ENCODE assay signal across 13 cellular contexts in the genomic region with DNA sequence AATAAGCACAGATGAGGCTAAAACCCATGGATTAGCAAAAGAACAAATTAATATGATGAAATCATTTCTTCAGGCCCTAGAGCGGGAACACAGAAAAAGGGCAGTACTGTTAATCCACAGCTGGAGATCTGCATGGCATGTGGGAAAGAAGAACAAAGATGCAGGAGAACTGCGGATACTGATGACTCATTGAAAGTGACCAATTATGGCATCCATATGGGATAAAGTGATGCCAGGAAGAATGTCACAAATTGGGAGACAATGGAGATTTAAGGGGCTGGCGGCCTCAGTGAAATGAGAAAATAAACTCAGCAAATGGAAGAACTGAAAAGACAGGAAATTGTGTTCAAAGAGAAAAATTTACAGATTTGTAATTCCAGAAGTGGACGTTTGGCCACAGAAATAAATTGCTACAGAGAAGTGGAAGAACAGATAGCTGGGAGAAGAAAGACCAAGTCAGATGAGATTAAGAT. TPM values are rescaled to one million over a fixed set of nuclear protein-coding genes. Genes with fewer than 3 reads are reported as not detected.
DNase-seq lines count a peak whose midpoint lies in the region; ATAC-seq, FAIRE-seq and TF ChIP-seq lines count a peak whose summit lies in the region.
"Had no signal": no experiment of that assay in that cellular context is flagged by ENCODE, and none has a peak within 500 bp of the region (broad histone marks: within the 10 kb centered on the region; RNA-seq: fewer than 3 reads in every experiment).

No MANE protein-coding gene starts in this region.

- FAIRE-seq in HepG2 (lab: Jason Lieb, UNC) = no peak
- FAIRE-seq: K562 had no signal

- no peak for TF ChIP-seq CTCF in HepG2 (CRISPR knock-in tag; IDR thresholded peaks at IDR 0.05)
- TF ChIP-seq CTCF in right lobe of liver (IDR thresholded peaks at IDR 0.05) = no peak
- TF ChIP-seq CTCF in hepatocyte (IDR thresholded peaks at IDR 0.05; ENCODE audit: poor library complexity) = no peak
- TF ChIP-seq CTCF in psoas muscle (IDR thresholded peaks at IDR 0.05) = no peak

- H3K27me3 ChIP-seq in HepG2 (ENCODE audit: control insufficient read depth in 1 of 2, insufficient read depth in 2 of 2, low read length in 2 of 2) = no peaks in the 10 kb centered on the region
- H3K27me3 ChIP-seq in right lobe of liver = no peaks in the 10 kb centered on the region
- H3K27me3 ChIP-seq in hepatocyte = no peaks in the 10 kb centered on the region
- H3K27me3 ChIP-seq in psoas muscle (ENCODE audit: insufficient read depth in 3 of 3, low read length in 2 of 3) = no peaks in the 10 kb centered on the region
- H3K27me3 ChIP-seq: cardiac muscle cell, heart right ventricle had no signal

- no peaks in the 10 kb centered on the region for H3K9me2 ChIP-seq in hepatocyte (replicated peaks; ENCODE audit: insufficient read depth)

- H3K9me3 ChIP-seq in HepG2 (ENCODE audit: low read length) (no peaks in the 10 kb centered on the region), right lobe of liver (no peaks in the 10 kb centered on the region), hepatocyte (ENCODE audit: low read depth) (no peaks in the 10 kb centered on the region), psoas muscle (no peaks in the 10 kb centered on the region)
- H3K9me3 ChIP-seq: heart right ventricle had no signal

- TF ChIP-seq RAD21 in HepG2 (CRISPR knock-in tag; IDR thresholded peaks at IDR 0.05) = no peak

- H3K36me3 ChIP-seq in HepG2 (replicated peaks in 1 of 2; ENCODE audit: control insufficient read depth in 1 of 2, insufficient read depth in 2 of 2, low read length in 2 of 2) (no peaks in the 10 kb centered on the region), right lobe of liver (no peaks in the 10 kb centered on the region), hepatocyte (replicated peaks; ENCODE audit: insufficient read depth, low read depth) (no peaks in the 10 kb centered on the region), psoas muscle (ENCODE audit: insufficient read depth in 1 of 2, low read depth in 1 of 2) (no peaks in the 10 kb centered on the region)
- H3K36me3 ChIP-seq: cardiac muscle cell, heart right ventricle had no signal

- in situ Hi-C loops in HepG2 (cut with HindIII; ENCODE audit: extremely low pct_ligation_motif_present, low pct_unique_long_range_greater_than_20kb) = no loop called here

- H3K4me1 ChIP-seq in HepG2 (ENCODE audit: insufficient read depth, low read length) (peaks cover 27% of the 10 kb centered on the region; the same call in 1 of the 2 replicates), right lobe of liver (peaks cover 0 to 24% (median 6%) of the 10 kb centered on the region in 4 donors), hepatocyte (ENCODE audit: insufficient read depth) (peaks cover 14% of the 10 kb centered on the region), psoas muscle (peaks cover 21% of the 10 kb centered on the region)

- WGBS in HepG2 (ENCODE audit: low lambda C conversion rate) = 97% methylated on average over 4 of the region's 4 CpGs
- 72% methylated on average over 4 of the region's 4 CpGs for WGBS in right lobe of liver (ENCODE audit: insufficient coverage, low coverage, low lambda C conversion rate, missing lambda C conversion rate)
- WGBS in hepatocyte (ENCODE audit: low lambda C conversion rate, missing lambda C conversion rate) = 54% methylated on average over 4 of the region's 4 CpGs
- WGBS in psoas muscle, 3 donors = 62 to 68% (median 65%) methylated on average over 4 of the region's 4 CpGs

- CTCF ChIA-PET in HepG2 (lab: Yijun Ruan, JAX; ENCODE audit: low intra/inter-chr PET ratio, low total read pairs) = no interaction called here

- no peak overlapping the region for H3K9ac ChIP-seq in HepG2 (ENCODE audit: insufficient read depth, low read depth, low read length)

- ATAC-seq in HepG2 (no peak), right lobe of liver (no peak), GM18858 (IDR thresholded peaks at IDR 0.05; ENCODE audit: unreplicated experiment) (no peak), psoas muscle (no peak), HG03025 (IDR thresholded peaks at IDR 0.05; ENCODE audit: low FRiP score, unreplicated experiment) (no peak)
- ATAC-seq: K562; naive thymus-derived CD4-positive, alpha-beta T cell had no signal

- no TSS peak for BruUV-seq in HepG2 (replicated peaks; lab: Mats Ljungman, UMichigan)

- H3K27ac ChIP-seq in HepG2 (ENCODE audit: extremely low read length, insufficient read depth, low read length) = no peak overlapping the region
- H3K27ac ChIP-seq in right lobe of liver = no peak overlapping the region
- H3K27ac ChIP-seq in hepatocyte = peak overlapping the region; percentile 8
- H3K27ac ChIP-seq in psoas muscle = no peak overlapping the region
- H3K27ac ChIP-seq: cardiac muscle cell had no signal

- H3K4me2 ChIP-seq in HepG2 (ENCODE audit: low read depth, low read length) (no peak overlapping the region), hepatocyte (no peak overlapping the region)

- peaks cover 49% of the 10 kb centered on the region for H3K79me2 ChIP-seq in HepG2 (ENCODE audit: insufficient read depth, low read length)
- peaks cover 98% of the 10 kb centered on the region for H3K79me2 ChIP-seq in hepatocyte

- intact Hi-C loops in HepG2 (cut with micrococcal nuclease; ENCODE audit: unreplicated experiment) = no loop called here
- intact Hi-C loops in right lobe of liver (cut with DNase I) = no loop called here
- intact Hi-C loops in psoas muscle (cut with DNase I) = no loop called here
- intact Hi-C loops in posterior cingulate gyrus (cut with DNase I) = no loop called here

- no peak for TF ChIP-seq POLR2A in HepG2 (IDR thresholded peaks at IDR 0.05; ENCODE audit: insufficient read depth in 1 of 2, low read depth in 2 of 2, low read length in 2 of 2)
- no peak for TF ChIP-seq POLR2A in right lobe of liver (IDR thresholded peaks at IDR 0.05)

- DNase-seq in HepG2 (ENCODE audit: low spot score) = no peak
- DNase-seq in right lobe of liver = no peak
- peak; percentile 53 for DNase-seq in amniotic epithelial cell (ENCODE audit: low read depth)
- DNase-seq in hepatocyte (ENCODE audit: low spot score) = no peak
- DNase-seq in psoas muscle = no peak
- DNase-seq in posterior cingulate gyrus = no peak
- DNase-seq: heart right ventricle; naive thymus-derived CD4-positive, alpha-beta T cell; NCI-H524 had no signal

- H4K20me1 ChIP-seq in HepG2 (ENCODE audit: insufficient read depth, low read length) (peaks cover 26% of the 10 kb centered on the region), hepatocyte (ENCODE audit: insufficient read depth, poor library complexity, severe bottlenecking) (peaks cover 36% of the 10 kb centered on the region)

- H2AFZ ChIP-seq in HepG2 (ENCODE audit: low read length) = no peak overlapping the region
- no peak overlapping the region for H2AFZ ChIP-seq in hepatocyte

- POLR2A ChIA-PET in HepG2 (lab: Yijun Ruan, JAX) = no interaction called here

- no peak for TF ChIP-seq EP300 in HepG2 (IDR thresholded peaks at IDR 0.05; ENCODE audit: low read depth in 2 of 2, low read length in 2 of 2)
- no peak for TF ChIP-seq EP300 in HepG2 (CRISPR knock-in tag; IDR thresholded peaks at IDR 0.05; ENCODE audit: borderline replicate concordance)

- H3K4me3 ChIP-seq in HepG2 (replicated peaks in 1 of 3; ENCODE audit: insufficient read depth in 1 of 3, low read depth in 2 of 3, low read length in 3 of 3) = no peak overlapping the region
- H3K4me3 ChIP-seq in right lobe of liver = no peak overlapping the region
- H3K4me3 ChIP-seq in hepatocyte = no peak overlapping the region
- no peak overlapping the region for H3K4me3 ChIP-seq in psoas muscle
- H3K4me3 ChIP-seq: cardiac muscle cell, heart right ventricle, K562 had no signal

TF ChIP-seq in HepG2, 621 proteins besides CTCF, POLR2A, EP300 and RAD21 (continues in another document):
- TF ChIP-seq CREB1 (IDR thresholded peaks at IDR 0.05) (peak; percentile 22; the same call in 1 of the 2 replicates), CREB1 (CRISPR knock-in tag; IDR thresholded peaks at IDR 0.05) (no peak)

RNA-seq across cellular contexts. Expression of a gene that starts 39.4 kb away (rescaled TPM):
- total RNA-seq in HepG2 (2016; rRNA removed; fragmentation: Illumina TruSeq; extraction: Trizol) = 9.8 and 11.3 TPM in 2 replicates
- 6.0 and 6.1 TPM in 2 replicates for total RNA-seq in HepG2 (2016; cell fraction: cytosol; rRNA removed; fragmentation: Illumina TruSeq; extraction: Trizol; ENCODE audit: low read depth)
- total RNA-seq in HepG2 (2016; cell fraction: insoluble cytoplasmic fraction; rRNA removed; fragmentation: Illumina TruSeq; extraction: Trizol) = 9.5 and 11.9 TPM in 2 replicates
- total RNA-seq in HepG2 (2016; cell fraction: membrane; rRNA removed; fragmentation: Illumina TruSeq; extraction: Trizol) = 9.6 and 12.4 TPM in 2 replicates
- total RNA-seq in HepG2 (2016; cell fraction: nucleus; rRNA removed; fragmentation: Illumina TruSeq; extraction: Trizol) = 23.0 and 23.2 TPM in 2 replicates
- polyA plus RNA-seq in HepG2 (2011; rRNA removed) = 5.7 and 8.0 TPM in 2 replicates
- 4.5 and 4.9 TPM in 2 replicates for polyA plus RNA-seq in HepG2 (2011; cell fraction: cytosol; rRNA removed)
- 27.4 and 30.5 TPM in 2 replicates for polyA plus RNA-seq in HepG2 (2011; cell fraction: nucleus; rRNA removed)
- 16.2 and 16.5 TPM in 2 replicates for polyA plus RNA-seq in HepG2 (2012)
- polyA plus RNA-seq in HepG2 (2016; cell fraction: cytosol; fragmentation: Illumina TruSeq; extraction: Trizol; ENCODE audit: low read depth) = 2.3 and 2.6 TPM in 2 replicates
- polyA plus RNA-seq in HepG2 (2016; cell fraction: insoluble cytoplasmic fraction; fragmentation: Illumina TruSeq; extraction: Trizol; ENCODE audit: low read depth) = 8.4 and 11.2 TPM in 2 replicates
- 4.2 and 5.0 TPM in 2 replicates for polyA plus RNA-seq in HepG2 (2016; cell fraction: membrane; fragmentation: Illumina TruSeq; extraction: Trizol; ENCODE audit: low read depth)
- polyA plus RNA-seq in HepG2 (2016; cell fraction: nucleus; fragmentation: Illumina TruSeq; extraction: Trizol; ENCODE audit: insufficient read depth, low read depth) = 23.6 and 25.1 TPM in 2 replicates
- 13.9 and 17.8 TPM in 2 replicates for polyA minus RNA-seq in HepG2 (2011; rRNA and poly(A)+ RNA removed; ENCODE audit: low replicate concordance)
- polyA minus RNA-seq in HepG2 (2011; cell fraction: cytosol; rRNA and poly(A)+ RNA removed) = 5.2 and 6.9 TPM in 2 replicates
- polyA minus RNA-seq in HepG2 (2011; cell fraction: nucleus; rRNA and poly(A)+ RNA removed) = 37.6 and 53.8 TPM in 2 replicates
- 10 to 100 TPM; 22.0 to 35.4 (median 26.8) TPM for total RNA-seq in right lobe of liver
- 17.7 and 19.1 TPM in 2 replicates for total RNA-seq in hepatocyte
- polyA plus RNA-seq in hepatocyte = 15.8 and 16.7 TPM in 2 replicates
- 10 to 100 TPM; 39.8 to 47.4 (median 42.8) TPM for total RNA-seq in psoas muscle
- 10 to 100 TPM; 16.3 to 22.2 (median 18.8) TPM for polyA plus RNA-seq in psoas muscle
